In genomic region chrX:53190363-53190960, GRCh38 we compare ENCODE assay signal across 11 cellular contexts. TPM values are rescaled to one million over a fixed set of nuclear protein-coding genes. Genes with fewer than 3 reads are reported as not detected.
A peak's percentile ranks its signal among the peaks of the same experiment; 100 is the strongest.
DNase-seq lines count a peak whose midpoint lies in the region; ATAC-seq and TF ChIP-seq lines count a peak whose summit lies in the region.
"Had no signal": no experiment of that assay in that cellular context is flagged by ENCODE, and none has a peak within 500 bp of the region (broad histone marks: within the 10 kb centered on the region; RNA-seq: fewer than 3 reads in every experiment).

No MANE protein-coding gene starts in this region.

- POLR2A ChIA-PET in BJ (lab: Charles Lee) = no interaction called here
- POLR2A ChIA-PET in T-cell (lab: Charles Lee) = interaction anchor here in 1 of 2 donors (0.9 kb wide), 2 partner anchors 17 to 24 kb away, joined by 4 to 10 read pairs; no protein-coding TSS in a partner anchor

- no peak overlapping the region for H3K4me3 ChIP-seq in BJ (ENCODE audit: low read depth, low read length)
- H3K4me3 ChIP-seq: Peyer's patch, upper lobe of left lung had no signal

- no peaks in the 10 kb centered on the region for H3K27me3 Mint-ChIP-seq in T-cell
- no peaks in the 10 kb centered on the region for H3K27me3 Mint-ChIP-seq in activated naive CD4-positive, alpha-beta T cell treated with anti-CD3 and anti-CD28 coated beads, Interleukin-2, amount 10 ng/mL, durations not matched to agents 7 days and 5 days

- TF ChIP-seq CTCF in BJ (IDR thresholded peaks at IDR 0.05; ENCODE audit: insufficient read depth, low read depth, low read length) = peak; percentile 28; the same call in 1 of the 2 replicates

- DNase-seq in BJ (ENCODE audit: low read depth) (no peak), T-cell (peak in 1 of 34 experiments; percentile 19), islet precursor cell (peak; percentile 71), MV-4-11 (lab: John Stamatoyannopoulos, UW) (no peak)
- DNase-seq in activated naive CD4-positive, alpha-beta T cell treated with anti-CD3 and anti-CD28 coated beads, Interleukin-2, amount 10 ng/mL, durations not matched to agents 7 days and 5 days = no peak
- DNase-seq: activated naive CD4-positive, alpha-beta T cell treated with Interleukin-2 at 50 U/mL for 16 hours; Peyer's patch; upper lobe of left lung had no signal

- H3K27me3 ChIP-seq in BJ (ENCODE audit: control insufficient read depth, insufficient read depth, low read length) = no peaks in the 10 kb centered on the region
- H3K27me3 ChIP-seq: Peyer's patch, upper lobe of left lung had no signal

- no peaks in the 10 kb centered on the region for H3K9me3 Mint-ChIP-seq in T-cell
- H3K9me3 Mint-ChIP-seq in activated naive CD4-positive, alpha-beta T cell treated with anti-CD3 and anti-CD28 coated beads, Interleukin-2, amount 10 ng/mL, durations not matched to agents 7 days and 5 days = no peaks in the 10 kb centered on the region

- CTCF ChIA-PET in BJ (lab: Yijun Ruan, JAX) = interaction anchor here (0.6 to 2.4 kb wide), 4 partner anchors 10 to 118 kb away, joined by 3 to 7 read pairs (median 4); no protein-coding TSS in a partner anchor
- CTCF ChIA-PET in T-cell (lab: Charles Lee) = no interaction called here
- CTCF ChIA-PET in activated naive CD4-positive, alpha-beta T cell treated with anti-CD3 and anti-CD28 coated beads, Interleukin-2, amount 10 ng/mL, durations not matched to agents 7 days and 5 days (lab: Charles Lee) = interaction anchor here (0.8 kb wide), 1 partner anchor 119 kb away, joined by 3 read pairs; no protein-coding TSS in a partner anchor

- TF ChIP-seq POLR2A in GM18505 (IDR thresholded peaks at IDR 0.05; ENCODE audit: borderline replicate concordance, extremely low read depth, insufficient read depth, insufficient read length) = peak; percentile 30

- H3K36me3 ChIP-seq in BJ (ENCODE audit: control insufficient read depth, insufficient read depth, low read length) = peaks cover 14% of the 10 kb centered on the region

- H3K4me3 Mint-ChIP-seq in T-cell = no peak overlapping the region
- no peak overlapping the region for H3K4me3 Mint-ChIP-seq in activated naive CD4-positive, alpha-beta T cell treated with anti-CD3 and anti-CD28 coated beads, Interleukin-2, amount 10 ng/mL, durations not matched to agents 7 days and 5 days

- ATAC-seq in GM18505 (IDR thresholded peaks at IDR 0.05; ENCODE audit: unreplicated experiment) = no peak
- no peak for ATAC-seq in T-cell (replicated peaks in 1 of 4)
- no peak for ATAC-seq in HG02885 (IDR thresholded peaks at IDR 0.05; ENCODE audit: poor library complexity, unreplicated experiment)
- ATAC-seq in GM21723 (IDR thresholded peaks at IDR 0.05; ENCODE audit: unreplicated experiment) = no peak

- no peaks in the 10 kb centered on the region for H3K4me1 Mint-ChIP-seq in T-cell
- H3K4me1 Mint-ChIP-seq in activated naive CD4-positive, alpha-beta T cell treated with anti-CD3 and anti-CD28 coated beads, Interleukin-2, amount 10 ng/mL, durations not matched to agents 7 days and 5 days = no peaks in the 10 kb centered on the region

- H3K36me3 Mint-ChIP-seq in T-cell = peaks cover 1% of the 10 kb centered on the region
- H3K36me3 Mint-ChIP-seq in activated naive CD4-positive, alpha-beta T cell treated with anti-CD3 and anti-CD28 coated beads, Interleukin-2, amount 10 ng/mL, durations not matched to agents 7 days and 5 days = peaks cover 5% of the 10 kb centered on the region

- peak overlapping the region; percentile 55 to 59 for H3K27ac Mint-ChIP-seq in T-cell
- H3K27ac Mint-ChIP-seq in activated naive CD4-positive, alpha-beta T cell treated with anti-CD3 and anti-CD28 coated beads, Interleukin-2, amount 10 ng/mL, durations not matched to agents 7 days and 5 days = no peak overlapping the region

RNA-seq across cellular contexts. Expression of gene KDM5C, which starts 34.5 kb away (rescaled TPM):
- 48.5 and 67.1 TPM in 2 replicates for polyA plus RNA-seq in BJ (2011; rRNA removed)
- polyA minus RNA-seq in BJ (2011; rRNA and poly(A)+ RNA removed) = 59.5 and 84.1 TPM in 2 replicates
- total RNA-seq in T-cell = 100 to 1,000 TPM; 130 to 329 (median 197) TPM

Comparison
In these comparisons a context has a peak if more than half of its experiments do, and no peak if none do; other contexts are left out.
1. CTCF ChIA-PET loops: an anchor here in BJ (0.6 to 2.4 kb wide) and activated naive CD4-positive, alpha-beta T cell treated with anti-CD3 and anti-CD28 coated beads, Interleukin-2, amount 10 ng/mL, durations not matched to agents 7 days and 5 days (0.8 kb wide); none called in T-cell.